Comparison of ENCODE assay signal across 11 cellular contexts in genomic region chr1:149740590-149741230, GRCh38. TPM values are rescaled to one million over a fixed set of nuclear protein-coding genes. Genes with fewer than 3 reads are reported as not detected.
DNase-seq lines count a peak whose midpoint lies in the region; ATAC-seq, FAIRE-seq and TF ChIP-seq lines count a peak whose summit lies in the region.
"Not testable (repeated sequence)": the region's sequence is repeated elsewhere in the genome, so short reads cannot be mapped to it uniquely, and the experiment has no call there.
"Had no signal": no experiment of that assay in that cellular context is flagged by ENCODE, and none has a peak within 500 bp of the region (broad histone marks: within the 10 kb centered on the region; RNA-seq: fewer than 3 reads in every experiment).

No MANE protein-coding gene starts in this region.

- not testable (repeated sequence) for FAIRE-seq in GM12878 (lab: Jason Lieb, UNC)

- H3K4me3 ChIP-seq in BLaER1 treated with 17β-estradiol and CSF1 and Interleukin-3, amounts not matched to agents 10 nM and 100 nM: peak overlapping the region in 2 of 10 experiments; percentile 28 to 34; a peak in 1 of 20 replicates
- peak overlapping the region; percentile 19 to 32; a peak in 3 of 4 replicates for H3K4me3 ChIP-seq in HCT116 (replicated peaks in 1 of 2; ENCODE audit: low read depth in 1 of 2, low read length in 2 of 2)
- H3K4me3 ChIP-seq in GM12878; hepatocyte; naive thymus-derived CD4-positive, alpha-beta T cell (ENCODE audit: low read length): not testable (repeated sequence)

- not testable (repeated sequence) for TF ChIP-seq POLR2A in HCT116 (IDR thresholded peaks at IDR 0.05; ENCODE audit: borderline replicate concordance, extremely low read depth, insufficient read depth, insufficient read length); GM12878 (IDR thresholded peaks at IDR 0.05; ENCODE audit: low read depth, low read length)

- RAD21 ChIA-PET in HCT116 (lab: Charles Lee; ENCODE audit: low non-redundant PET in 1 of 2, low total read pairs in 2 of 2, uncharacterized antibody in 2 of 2, unreplicated experiment in 2 of 2); GM12878 (lab: Charles Lee; ENCODE audit: unreplicated experiment): not testable (repeated sequence)

- in situ Hi-C loops in GM12878 (cut with MboI): not testable (repeated sequence)

- peak; percentile 46 for ATAC-seq in HCT116
- peak in 1 of 4 experiments; percentile 30 for ATAC-seq in T-cell (replicated peaks in 1 of 4)
- ATAC-seq in activated T-cell treated with anti-CD3 and anti-CD28 coated beads, Interleukin-2, amount 50 U/mL, for 4 hours; naive thymus-derived CD4-positive, alpha-beta T cell: not testable (repeated sequence)
- peak; percentile 52 for ATAC-seq in GM12878
- peak; percentile 12 to 18 for ATAC-seq in stimulated activated naive B cell treated with anti-CD40 and anti-IgM and Interleukin-4, amounts not matched to agents 10 μg/mL and 1 μg/mL and 100 μg/mL, for 72 hours (replicated peaks)

- not testable (repeated sequence) for H3K27ac ChIP-seq in BLaER1 treated with 17β-estradiol and CSF1 and Interleukin-3, amounts not matched to agents 10 nM and 100 nM; HCT116 (ENCODE audit: low read depth, low read length); GM12878 (ENCODE audit: control insufficient read depth, insufficient read depth); hepatocyte; naive thymus-derived CD4-positive, alpha-beta T cell (ENCODE audit: low read depth, low read length)

- H3K9me3 ChIP-seq in BLaER1 treated with 17β-estradiol and CSF1 and Interleukin-3, amounts not matched to agents 10 nM and 100 nM (replicated peaks in 1 of 11); HCT116 (ENCODE audit: control insufficient read depth in 1 of 2, insufficient read depth in 1 of 2, low read depth in 1 of 2, low read length in 2 of 2); GM12878 (replicated peaks; ENCODE audit: control insufficient read depth, insufficient read depth, low read length); hepatocyte (ENCODE audit: low read depth); naive thymus-derived CD4-positive, alpha-beta T cell (ENCODE audit: control insufficient read depth in 2 of 3, low read length in 3 of 3): not testable (repeated sequence)

- H3K4me2 ChIP-seq in BLaER1 treated with 17β-estradiol and CSF1 and Interleukin-3, amounts not matched to agents 10 nM and 100 nM: peak overlapping the region in 10 of 11 experiments; percentile 26 to 42 (median 36); a peak in 13 of 22 replicates
- H3K4me2 ChIP-seq in HCT116 (ENCODE audit: low read length) (peak overlapping the region; percentile 51), hepatocyte (peak overlapping the region; percentile 63)
- H3K4me2 ChIP-seq in GM12878 (ENCODE audit: control insufficient read depth, insufficient read depth): not testable (repeated sequence)

- SMC1A ChIA-PET in GM12878 (lab: Charles Lee; ENCODE audit: uncharacterized antibody, unreplicated experiment): not testable (repeated sequence)

- POLR2A ChIA-PET in HCT116 (lab: Charles Lee); T-cell (lab: Charles Lee); GM12878 (lab: Charles Lee); naive thymus-derived CD4-positive, alpha-beta T cell (lab: Charles Lee): not testable (repeated sequence)

- H3K36me3 Mint-ChIP-seq in T-cell; activated T-cell treated with anti-CD3 and anti-CD28 coated beads, Interleukin-2, amount 50 U/mL, for 4 hours (ENCODE audit: insufficient read depth); naive thymus-derived CD4-positive, alpha-beta T cell; stimulated activated naive B cell treated with anti-CD40 and anti-IgM and Interleukin-4, amounts not matched to agents 10 μg/mL and 1 μg/mL and 100 μg/mL, for 72 hours: not testable (repeated sequence)

- not testable (repeated sequence) for DNase-seq in HCT116 (ENCODE audit: low read depth, low spot score); T-cell; activated T-cell treated with anti-CD3 and anti-CD28 coated beads, Interleukin-2, amount 50 U/mL, for 4 hours; GM12878 (ENCODE audit: low read depth, low spot score); hepatocyte (ENCODE audit: low spot score); naive thymus-derived CD4-positive, alpha-beta T cell; stimulated activated naive B cell treated with anti-CD40 and anti-IgM and Interleukin-4, amounts not matched to agents 10 μg/mL and 1 μg/mL and 100 μg/mL, for 72 hours

- CTCF ChIA-PET in HCT116 (lab: Charles Lee); T-cell (lab: Charles Lee); GM12878 (lab: Yijun Ruan, JAX); naive thymus-derived CD4-positive, alpha-beta T cell (lab: Charles Lee): not testable (repeated sequence)

- H2AFZ ChIP-seq in HCT116 (ENCODE audit: low read depth, low read length, poor library complexity, severe bottlenecking); GM12878 (ENCODE audit: control insufficient read depth, low read depth, low read length): not testable (repeated sequence)
- H2AFZ ChIP-seq in hepatocyte: peak overlapping the region; percentile 52

- not testable (repeated sequence) for H3K27me3 Mint-ChIP-seq in T-cell; activated T-cell treated with anti-CD3 and anti-CD28 coated beads, Interleukin-2, amount 50 U/mL, for 4 hours (ENCODE audit: low read depth); naive thymus-derived CD4-positive, alpha-beta T cell; stimulated activated naive B cell treated with anti-CD40 and anti-IgM and Interleukin-4, amounts not matched to agents 10 μg/mL and 1 μg/mL and 100 μg/mL, for 72 hours

- H3K4me3 Mint-ChIP-seq in T-cell: peak overlapping the region; percentile 43 to 70 (median 52)
- peak overlapping the region; percentile 46 for H3K4me3 Mint-ChIP-seq in activated T-cell treated with anti-CD3 and anti-CD28 coated beads, Interleukin-2, amount 50 U/mL, for 4 hours
- peak overlapping the region in 9 of 10 donors; percentile 61 to 81 (median 74) for H3K4me3 Mint-ChIP-seq in naive thymus-derived CD4-positive, alpha-beta T cell
- H3K4me3 Mint-ChIP-seq in stimulated activated naive B cell treated with anti-CD40 and anti-IgM and Interleukin-4, amounts not matched to agents 10 μg/mL and 1 μg/mL and 100 μg/mL, for 72 hours: peak overlapping the region; percentile 73 to 75

- H3K36me3 ChIP-seq in BLaER1 treated with 17β-estradiol and CSF1 and Interleukin-3, amounts not matched to agents 10 nM and 100 nM; HCT116 (ENCODE audit: control insufficient read depth in 1 of 2, insufficient read depth in 2 of 2, low read length in 2 of 2); GM12878 (ENCODE audit: control insufficient read depth in 2 of 2, insufficient read depth in 2 of 2, low read length in 1 of 2); hepatocyte (replicated peaks; ENCODE audit: insufficient read depth, low read depth); naive thymus-derived CD4-positive, alpha-beta T cell (ENCODE audit: control insufficient read depth in 2 of 3, insufficient read depth in 3 of 3, low read length in 3 of 3): not testable (repeated sequence)

- H4K20me1 ChIP-seq in BLaER1 treated with 17β-estradiol and CSF1 and Interleukin-3, amounts not matched to agents 10 nM and 100 nM; HCT116 (ENCODE audit: insufficient read depth); GM12878 (ENCODE audit: control insufficient read depth, insufficient read depth); hepatocyte (ENCODE audit: insufficient read depth, poor library complexity, severe bottlenecking): not testable (repeated sequence)

- TF ChIP-seq EP300 in GM12878 (IDR thresholded peaks at IDR 0.05; ENCODE audit: borderline replicate concordance in 1 of 2, control insufficient read depth in 1 of 2, low read depth in 2 of 2, low read length in 2 of 2): not testable (repeated sequence)

- intact Hi-C loops in HCT116 (cut with micrococcal nuclease); GM12878 (cut with micrococcal nuclease; ENCODE audit: unreplicated experiment); naive thymus-derived CD4-positive, alpha-beta T cell (cut with micrococcal nuclease): not testable (repeated sequence)

- not testable (repeated sequence) for H3K9me2 ChIP-seq in HCT116 (ENCODE audit: insufficient read depth); hepatocyte (replicated peaks; ENCODE audit: insufficient read depth)

- peak overlapping the region; percentile 81 to 93 for H3K27ac Mint-ChIP-seq in T-cell
- peak overlapping the region in 7 of 9 donors; percentile 62 to 89 (median 73) for H3K27ac Mint-ChIP-seq in naive thymus-derived CD4-positive, alpha-beta T cell
- H3K27ac Mint-ChIP-seq in stimulated activated naive B cell treated with anti-CD40 and anti-IgM and Interleukin-4, amounts not matched to agents 10 μg/mL and 1 μg/mL and 100 μg/mL, for 72 hours: peak overlapping the region; percentile 95

- WGBS in GM12878 (ENCODE audit: insufficient coverage, insufficient replicate concordance, low lambda C conversion rate, missing lambda C conversion rate): 8% methylated on average over 2 of the region's 13 CpGs
- 20% methylated on average over 7 of the region's 13 CpGs for WGBS in hepatocyte (ENCODE audit: low lambda C conversion rate, missing lambda C conversion rate)

- TF ChIP-seq RAD21 in HCT116 (IDR thresholded peaks at IDR 0.05; ENCODE audit: low read depth); GM12878 (IDR thresholded peaks at IDR 0.05; ENCODE audit: insufficient read depth, low read depth, low read length): not testable (repeated sequence)

- H3K4me1 Mint-ChIP-seq in T-cell; activated T-cell treated with anti-CD3 and anti-CD28 coated beads, Interleukin-2, amount 50 U/mL, for 4 hours (ENCODE audit: low read depth); naive thymus-derived CD4-positive, alpha-beta T cell; stimulated activated naive B cell treated with anti-CD40 and anti-IgM and Interleukin-4, amounts not matched to agents 10 μg/mL and 1 μg/mL and 100 μg/mL, for 72 hours: not testable (repeated sequence)

- not testable (repeated sequence) for H3K27me3 ChIP-seq in BLaER1 treated with 17β-estradiol and CSF1 and Interleukin-3, amounts not matched to agents 10 nM and 100 nM; HCT116 (ENCODE audit: insufficient read depth, low read length); GM12878 (replicated peaks in 1 of 2; ENCODE audit: control insufficient read depth in 2 of 2, insufficient read depth in 2 of 2, low read length in 1 of 2); hepatocyte; naive thymus-derived CD4-positive, alpha-beta T cell (ENCODE audit: control insufficient read depth in 2 of 2, insufficient read depth in 2 of 2, low read length in 2 of 2)

- H3K9me3 Mint-ChIP-seq in T-cell; activated T-cell treated with anti-CD3 and anti-CD28 coated beads, Interleukin-2, amount 50 U/mL, for 4 hours; naive thymus-derived CD4-positive, alpha-beta T cell; stimulated activated naive B cell treated with anti-CD40 and anti-IgM and Interleukin-4, amounts not matched to agents 10 μg/mL and 1 μg/mL and 100 μg/mL, for 72 hours: not testable (repeated sequence)

- H3K79me2 ChIP-seq in HCT116 (ENCODE audit: insufficient read depth, low read length); GM12878 (ENCODE audit: control insufficient read depth, insufficient read depth, low read length); hepatocyte: not testable (repeated sequence)

- not testable (repeated sequence) for TF ChIP-seq CTCF in HCT116 (IDR thresholded peaks at IDR 0.05 in 2 of 3, conservative IDR thresholded peaks at IDR 0.05 in 1 of 3; ENCODE audit: borderline replicate concordance in 1 of 3, insufficient read depth in 1 of 3, low read depth in 2 of 3, low read length in 2 of 3); GM12878 (IDR thresholded peaks at IDR 0.05 in 2 of 3, conservative IDR thresholded peaks at IDR 0.05 in 1 of 3; ENCODE audit: control insufficient read depth in 2 of 3, extremely low read depth in 1 of 3, insufficient read depth in 1 of 3, low read depth in 3 of 3, low read length in 3 of 3); hepatocyte (IDR thresholded peaks at IDR 0.05; ENCODE audit: poor library complexity)

- BruUV-seq in HCT116 (replicated peaks; lab: Mats Ljungman, UMichigan); GM12878 (replicated peaks; lab: Mats Ljungman, UMichigan): not testable (repeated sequence)

- H3K4me1 ChIP-seq in BLaER1 treated with 17β-estradiol and CSF1 and Interleukin-3, amounts not matched to agents 10 nM and 100 nM; HCT116 (ENCODE audit: control insufficient read depth in 1 of 2, insufficient read depth in 2 of 2, low read length in 2 of 2); GM12878 (ENCODE audit: control insufficient read depth, insufficient read depth, low read length); hepatocyte (ENCODE audit: insufficient read depth); naive thymus-derived CD4-positive, alpha-beta T cell (ENCODE audit: control insufficient read depth in 2 of 2, insufficient read depth in 2 of 2, low read length in 2 of 2): not testable (repeated sequence)

- H3K9ac ChIP-seq in BLaER1 treated with 17β-estradiol and CSF1 and Interleukin-3, amounts not matched to agents 10 nM and 100 nM; HCT116 (ENCODE audit: low read length); GM12878 (ENCODE audit: control insufficient read depth, insufficient read depth, low read length): not testable (repeated sequence)

RNA-seq across cellular contexts. Expression of gene FCGR1A, which starts 41.8 kb away (rescaled TPM):
- total RNA-seq in HCT116 (2021; ENCODE audit: unreplicated experiment): not detected
- not detected in 2 replicates for polyA plus RNA-seq in HCT116 (2012)
- not detected for total RNA-seq in T-cell
- total RNA-seq in activated T-cell treated with anti-CD3 and anti-CD28 coated beads, Interleukin-2, amount 50 U/mL, for 4 hours: not detected
- total RNA-seq in GM12878 (2013; cell fraction: nucleolus; rRNA removed): not detected in 2 replicates
- not detected in 2 replicates for total RNA-seq in GM12878 (2014; rRNA removed)
- total RNA-seq in GM12878 (2014; rRNA removed; fragmentation: Illumina TruSeq; extraction: Trizol): not detected in 2 replicates
- not detected in 2 replicates for total RNA-seq in GM12878 (2021)
- polyA plus RNA-seq in GM12878 (2011; ENCODE audit: low read depth): not detected
- not detected in 2 replicates for polyA plus RNA-seq in GM12878 (2011; rRNA removed)
- not detected in 2 replicates for polyA plus RNA-seq in GM12878 (2011; cell fraction: cytosol; rRNA removed)
- polyA plus RNA-seq in GM12878 (2011; cell fraction: nucleus; rRNA removed): not detected in 2 replicates
- not detected in 2 replicates for polyA plus RNA-seq in GM12878 (2012)
- polyA plus RNA-seq in GM12878 (2014; fragmentation: Illumina TruSeq; extraction: Trizol): not detected in 2 replicates
- not detected for polyA plus RNA-seq in GM12878 (2014; fragmentation: Nextera tagmentation; extraction: Ambion mirVana)
- polyA plus RNA-seq in GM12878 (2014; rRNA removed): not detected in 2 replicates
- polyA plus RNA-seq in GM12878 (2016; fragmentation: Nextera tagmentation; extraction: Ambion mirVana): not detected
- polyA minus RNA-seq in GM12878 (2011; rRNA and poly(A)+ RNA removed): not detected in 2 replicates
- not detected in 2 replicates for polyA minus RNA-seq in GM12878 (2011; cell fraction: cytosol; rRNA and poly(A)+ RNA removed)
- polyA minus RNA-seq in GM12878 (2011; cell fraction: nucleus; rRNA and poly(A)+ RNA removed): not detected in 2 replicates
- 0.07 and 0.24 TPM in 2 replicates for total RNA-seq in hepatocyte
- 0.52 and 1.00 TPM in 2 replicates for polyA plus RNA-seq in hepatocyte
- 10 to 100 TPM in 1 of 5 experiments, under 1 TPM in 2, not detected in 2; 0.21 to 14.4 (median 0.59) TPM for total RNA-seq in naive thymus-derived CD4-positive, alpha-beta T cell
- not detected for polyA plus RNA-seq in naive thymus-derived CD4-positive, alpha-beta T cell
- total RNA-seq: IMR-90, MCF 10A, osteocyte had no signal
- polyA plus RNA-seq: IMR-90 had no signal
